Comparison of ENCODE assay signal across 1 cellular context in genomic region chr2:21658269-21658668, GRCh38.
A peak's percentile ranks its signal among the peaks of the same experiment; 100 is the strongest.
TF ChIP-seq lines count a peak whose summit lies in the region.

No MANE protein-coding gene starts in this region.

TF ChIP-seq in HCT116, 20 proteins besides CTCF, POLR2A, EP300 and RAD21:
- TF ChIP-seq ATF3 (IDR thresholded peaks at IDR 0.05): no peak
- 0 out of 2 replicates have a peak, but pooled peaks have one; percentile 15 for TF ChIP-seq ZFX (IDR thresholded peaks at IDR 0.05)
TF ChIP-seq in HCT116: peak in this region for 1.
